20 cellular contexts compared by ENCODE assay signal in the genomic region with DNA sequence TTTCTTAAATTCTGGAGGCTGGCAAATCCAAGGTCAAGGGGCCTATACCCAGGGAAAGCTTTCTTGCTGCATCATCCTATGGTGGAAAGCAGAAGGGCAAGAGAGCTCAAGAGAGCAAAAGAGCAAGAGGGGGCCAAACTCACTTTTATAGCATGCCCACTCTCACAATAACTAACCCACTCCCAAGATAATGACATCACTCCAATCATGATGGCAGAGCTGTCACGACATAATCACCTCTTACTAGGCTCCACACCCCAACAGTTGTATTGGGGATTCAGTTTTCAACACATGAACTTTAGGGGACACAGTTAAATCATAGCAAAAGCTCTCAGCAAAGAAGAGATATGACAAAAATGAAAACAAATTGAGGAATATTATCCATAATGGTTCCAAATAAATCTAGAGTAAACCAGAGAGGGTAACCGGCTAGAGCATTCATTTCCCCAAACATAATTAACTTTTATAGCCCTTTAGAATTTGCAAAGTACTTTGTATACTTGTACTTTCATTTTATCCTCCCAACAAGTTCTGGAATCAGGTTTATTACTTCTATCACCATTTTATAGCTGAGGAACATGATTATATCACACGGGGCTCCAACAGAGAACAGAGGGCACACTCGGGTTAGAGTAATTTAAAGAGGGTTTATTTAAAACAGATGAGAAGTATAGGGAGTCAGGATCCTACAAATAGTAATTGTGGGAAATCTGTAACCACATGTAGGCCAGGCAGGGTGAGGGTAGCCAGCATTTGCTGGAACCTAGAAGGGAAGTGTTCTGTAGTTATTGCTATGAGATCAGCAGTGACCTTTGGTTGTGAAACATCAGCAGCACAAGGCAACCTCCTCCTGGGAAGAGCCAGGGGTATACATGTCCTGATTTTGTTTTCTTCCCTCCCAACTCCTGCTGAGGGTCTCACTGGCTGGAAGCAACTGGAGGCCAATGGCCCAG. TPM values are rescaled to one million over a fixed set of nuclear protein-coding genes. Genes with fewer than 3 reads are reported as not detected.
DNase-seq lines count a peak whose midpoint lies in the region; ATAC-seq and TF ChIP-seq lines count a peak whose summit lies in the region.
"Had no signal": no experiment of that assay in that cellular context is flagged by ENCODE, and none has a peak within 500 bp of the region (broad histone marks: within the 10 kb centered on the region; RNA-seq: fewer than 3 reads in every experiment).

No MANE protein-coding gene starts in this region.

- intact Hi-C loops in mucosa of descending colon (cut with DNase I, micrococcal nuclease): loop anchor here in 1 of 2 donors (10.0 kb wide), 1 partner anchor 501 kb away; a partner anchor contains a TSS

- H3K4me3 ChIP-seq in fibroblast of mammary gland (ENCODE audit: control insufficient read depth, low read depth, low read length) (no peak overlapping the region), mucosa of descending colon (no peak overlapping the region)
- H3K4me3 ChIP-seq: adrenal gland, uterus had no signal

- no peak for TF ChIP-seq CTCF in fibroblast of mammary gland (conservative IDR thresholded peaks at IDR 0.05; ENCODE audit: control insufficient read depth, insufficient read depth, low read depth, low read length)
- TF ChIP-seq CTCF in mucosa of descending colon (IDR thresholded peaks at IDR 0.05): no peak

- H3K9me3 ChIP-seq in mucosa of descending colon: peaks cover 3% of the 10 kb centered on the region
- H3K9me3 ChIP-seq: adrenal gland, uterus had no signal

- in situ Hi-C loops in SK-MEL-5 (cut with HindIII; ENCODE audit: low pct_unique_long_range_greater_than_20kb, low sequenced_read_pairs): no loop called here

- DNase-seq in AG20443 (ENCODE audit: low spot score) (peak; percentile 40), SK-MEL-5 (ENCODE audit: low read depth, low spot score) (peak; percentile 45), fibroblast of mammary gland (ENCODE audit: low read depth) (peak; percentile 89), mucosa of descending colon (peak in 2 of 3 donors; percentile 33 to 37), activated T-cell treated with anti-CD3 and anti-CD28 coated beads for 4 hours (no peak)
- no peak for DNase-seq in activated naive CD4-positive, alpha-beta T cell treated with anti-CD3 and anti-CD28 coated beads, Interleukin-2, amount 50 U/mL, for 16 hours
- DNase-seq: activated CD4-positive, alpha-beta memory T cell treated with anti-CD3 and anti-CD28 coated beads, Interleukin-2, amount 10 ng/mL, durations not matched to agents 7 days and 5 days; activated gamma-delta T cell treated with Interleukin-2 at 50 U/mL for 16 hours; C1 segment of cervical spinal cord; caudate nucleus; DND-41; NCI-H1436 treated with DMSO at 0.1 percent for 48 hours; NCI-H69; nucleus accumbens; substantia nigra; uterus had no signal

- peaks cover 10% of the 10 kb centered on the region for H3K4me1 ChIP-seq in mucosa of descending colon (ENCODE audit: low read depth)
- H3K4me1 ChIP-seq: adrenal gland, uterus had no signal

- ATAC-seq in mucosa of descending colon: peak; percentile 88
- ATAC-seq in HG02678 (IDR thresholded peaks at IDR 0.05; ENCODE audit: unreplicated experiment): no peak
- ATAC-seq in GM18502 (IDR thresholded peaks at IDR 0.05; ENCODE audit: poor library complexity, unreplicated experiment): no peak
- ATAC-seq: activated CD4-positive, CD25-positive, alpha-beta regulatory T cell treated with anti-CD3 and anti-CD28 coated beads, Interleukin-2, amount 50 U/mL, for 24 hours had no signal

- H3K36me3 ChIP-seq in mucosa of descending colon (ENCODE audit: low read depth): no peaks in the 10 kb centered on the region
- H3K36me3 ChIP-seq: adrenal gland, uterus had no signal

RNA-seq across cellular contexts. Expression of a gene that starts 7.2 kb away (rescaled TPM):
- 573 and 595 TPM in 2 replicates for total RNA-seq in SK-MEL-5 (2014; rRNA removed; shearing (Covaris generic))
- polyA plus RNA-seq in SK-MEL-5 (2015; cell fraction: cytosol; rRNA removed): 343 and 445 TPM in 2 replicates
- 266 and 402 TPM in 2 replicates for polyA plus RNA-seq in SK-MEL-5 (2015; cell fraction: nucleus; rRNA removed)
- total RNA-seq in mucosa of descending colon: 100 to 1,000 TPM in 1 of 3 donors, 10 to 100 TPM in 2; 77.9 to 150 (median 94.6) TPM

Comparison
In these comparisons a context has a peak if more than half of its experiments do, and no peak if none do; other contexts are left out.
1. DNase-seq: peak in AG20443 (single experiment), SK-MEL-5 (single experiment), fibroblast of mammary gland (single experiment) and mucosa of descending colon (2 of 3); none in activated T-cell treated with anti-CD3 and anti-CD28 coated beads for 4 hours (single experiment) and activated naive CD4-positive, alpha-beta T cell treated with anti-CD3 and anti-CD28 coated beads, Interleukin-2, amount 50 U/mL, for 16 hours (single experiment).